Comparison of ENCODE assay signal across 39 cellular contexts in genomic region chr13:49262634-49263033, GRCh38. TPM values are rescaled to one million over a fixed set of nuclear protein-coding genes. Genes with fewer than 3 reads are reported as not detected.
"Had no signal": no experiment of that assay in that cellular context is flagged by ENCODE, and none has a peak within 500 bp of the region (broad histone marks: within the 10 kb centered on the region; RNA-seq: fewer than 3 reads in every experiment).

No MANE protein-coding gene starts in this region.

- H3K9me3 ChIP-seq: MG63 had no signal

- H3K27me3 ChIP-seq: MG63 had no signal

- H3K27ac ChIP-seq: KMS-11 had no signal

- H3K4me3 ChIP-seq: MG63 had no signal

- DNase-seq: Karpas-422, Kasumi-1, KBM-7, KG1, MG63, MM.1S, MV-4-11, NCI-H1048, NCI-H1092, NCI-H1092 treated with DMSO at 0.1 percent for 48 hours, NCI-H1105, NCI-H1105 treated with DMSO at 0.1 percent for 48 hours, NCI-H1417, NCI-H1417 treated with DMSO at 0.1 percent for 48 hours, NCI-H1436, NCI-H1436 treated with DMSO at 0.1 percent for 48 hours, NCI-H146, NCI-H1694, NCI-H1694 treated with DMSO at 0.1 percent for 48 hours, NCI-H187, NCI-H187 treated with DMSO at 0.1 percent for 48 hours, NCI-H1930, NCI-H2029, NCI-H2029 treated with DMSO at 0.1 percent for 48 hours, NCI-H2081, NCI-H2081 treated with DMSO at 0.1 percent for 48 hours, NCI-H2107, NCI-H2171, NCI-H2171 treated with DMSO at 0.1 percent for 48 hours, NCI-H2227 treated with DMSO at 0.1 percent for 48 hours, NCI-H226, NCI-H345, NCI-H446, NCI-H446 treated with DMSO at 0.1 percent for 48 hours had no signal

- H3K9ac ChIP-seq: KMS-11 had no signal

RNA-seq across cellular contexts. Expression of gene MLNR, which starts 42.5 kb away (rescaled TPM):
- total RNA-seq: LHCN-M2, M059J, MCF 10A, NCI-H460 had no signal
